12 cellular contexts compared by ENCODE assay signal in the genomic region with DNA sequence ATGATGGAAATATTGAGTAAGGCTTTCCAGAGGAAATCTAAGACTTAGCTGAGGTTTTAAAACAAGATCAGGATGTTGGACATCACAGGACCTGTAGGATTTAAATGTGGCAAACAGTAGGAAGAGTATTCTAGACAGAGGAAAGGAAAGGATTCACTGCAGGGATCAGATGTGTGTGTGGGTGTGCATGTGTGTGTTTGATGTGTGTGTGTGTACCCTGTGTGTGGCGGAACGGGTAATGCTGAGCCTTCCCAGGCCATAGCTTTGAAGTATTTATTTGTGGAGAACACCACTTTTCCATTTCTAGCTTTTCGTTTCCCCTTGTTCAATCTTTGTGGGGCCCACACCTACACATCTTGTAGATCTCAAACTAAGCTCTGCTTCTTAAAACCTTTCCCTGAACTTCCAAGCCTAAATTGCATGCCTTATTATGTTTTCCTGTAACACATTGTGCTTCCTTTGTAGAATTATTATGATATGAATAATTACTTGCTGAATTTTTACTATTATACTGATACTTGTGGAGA.
"Had no signal": no experiment of that assay in that cellular context is flagged by ENCODE, and none has a peak within 500 bp of the region (broad histone marks: within the 10 kb centered on the region; RNA-seq: fewer than 3 reads in every experiment).

No MANE protein-coding gene starts in this region.

- H3K27ac ChIP-seq: SK-N-MC, thyroid gland, vagina had no signal

- H3K9me3 ChIP-seq: thyroid gland, vagina had no signal

- H3K27me3 ChIP-seq: thyroid gland, vagina had no signal

- DNase-seq: activated CD4-positive, alpha-beta T cell treated with anti-CD3 and anti-CD28 coated beads, Interleukin-2, amount 50 U/mL, for 4 hours; activated naive CD4-positive, alpha-beta T cell treated with anti-CD3 and anti-CD28 coated beads, Interleukin-2, amount 50 U/mL, for 16 hours; activated T-cell treated with anti-CD3 and anti-CD28 coated beads, Interleukin-2, amount 50 U/mL, for 24 hours; cortex of kidney; effector memory CD8-positive, alpha-beta T cell; foreskin melanocyte; head of caudate nucleus; mesenchymal stem cell; stimulated activated CD4-positive, alpha-beta T cell treated with anti-CD3 and anti-CD28 coated beads, Interleukin-1b, Interleukin-23, amount 100 ng/mL, for 48 hours; thyroid gland had no signal

- H3K36me3 ChIP-seq: thyroid gland, vagina had no signal

- H3K4me3 ChIP-seq: SK-N-MC, thyroid gland, vagina had no signal
